In the genomic region with DNA sequence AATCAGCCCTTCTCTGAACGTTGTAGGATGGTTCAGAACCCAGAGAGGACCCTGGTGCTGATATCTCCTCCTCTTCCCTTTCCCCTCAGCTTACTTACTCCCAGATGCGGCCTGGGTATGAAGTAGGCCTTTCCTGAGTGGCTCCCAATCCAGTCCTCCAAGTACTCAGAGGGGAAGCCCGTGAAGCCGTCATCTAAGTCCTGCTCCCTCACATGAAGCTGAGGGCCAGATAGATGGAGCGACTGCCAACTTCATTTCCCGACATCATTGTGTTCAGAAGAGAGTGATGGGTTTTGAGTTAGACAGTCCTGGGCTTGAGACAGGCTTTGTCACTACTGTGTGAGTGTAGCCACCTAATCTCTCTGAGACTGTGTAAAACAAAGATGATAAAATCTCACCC, we compare ENCODE assay signal across 9 cellular contexts. TPM values are rescaled to one million over a fixed set of nuclear protein-coding genes. Genes with fewer than 3 reads are reported as not detected.
A peak's percentile ranks its signal among the peaks of the same experiment; 100 is the strongest.
DNase-seq lines count a peak whose midpoint lies in the region; ATAC-seq, FAIRE-seq and TF ChIP-seq lines count a peak whose summit lies in the region.
"Had no signal": no experiment of that assay in that cellular context is flagged by ENCODE, and none has a peak within 500 bp of the region (broad histone marks: within the 10 kb centered on the region; RNA-seq: fewer than 3 reads in every experiment).

No MANE protein-coding gene starts in this region.

- H3K79me2 ChIP-seq in PC-3 (ENCODE audit: low read length), result peaks cover 17% of the 10 kb centered on the region

- BruUV-seq in Caco-2 (replicated peaks; lab: Mats Ljungman, UMichigan) (no TSS peak), PC-3 (replicated peaks; lab: Mats Ljungman, UMichigan) (no TSS peak)

- POLR2A ChIA-PET in Caco-2 (lab: Charles Lee) (interaction anchor here (1.7 kb wide), 1 partner anchor 84 kb away, joined by 6 read pairs; no protein-coding TSS in a partner anchor), PC-3 (lab: Charles Lee; ENCODE audit: unreplicated experiment) (interaction anchor here (1.3 kb wide), 1 partner anchor 15 kb away, joined by 5 read pairs; no protein-coding TSS in a partner anchor)

- intact Hi-C loops in Caco-2 (cut with micrococcal nuclease; ENCODE audit: unreplicated experiment), result loop anchor here (1.0 to 5.0 kb wide), 7 partner anchors 25 to 424 kb away; a partner anchor contains a TSS
- intact Hi-C loops in PC-3 (cut with micrococcal nuclease), result loop anchor here (2.0 to 5.0 kb wide), 5 partner anchors 15 to 195 kb away; a partner anchor contains a TSS
- intact Hi-C loops in prostate gland (cut with DNase I), result loop anchor here (10.0 kb wide), 3 partner anchors 63 to 427 kb away; no protein-coding TSS in a partner anchor

- no peaks in the 10 kb centered on the region for H3K9me3 Mint-ChIP-seq in Caco-2 (ENCODE audit: unreplicated experiment)

- H3F3A ChIP-seq in PC-3 (ENCODE audit: low read length, unreplicated experiment), result no peaks in the 10 kb centered on the region

- peak overlapping the region; percentile 95 for H3K27ac Mint-ChIP-seq in Caco-2 (ENCODE audit: unreplicated experiment)

- DNase-seq in Caco-2 (no peak), PC-3 (no peak), prostate gland (ENCODE audit: low spot score) (no peak), SKM-1 treated with dmso at 0.1 percent for 144 hours (lab: John Stamatoyannopoulos, UW; ENCODE audit: unreplicated experiment) (no peak), NCI-H524 (lab: John Stamatoyannopoulos, UW) (no peak), epidermal melanocyte (ENCODE audit: insufficient read length, low spot score) (no peak), urothelium cell line (ENCODE audit: low spot score) (no peak)

- no peaks in the 10 kb centered on the region for H3K27me3 Mint-ChIP-seq in Caco-2 (ENCODE audit: insufficient read depth, unreplicated experiment)

- H3K4me1 Mint-ChIP-seq in Caco-2 (ENCODE audit: low read depth, unreplicated experiment), result peaks cover 28% of the 10 kb centered on the region

- TF ChIP-seq POLR2A in prostate gland (IDR thresholded peaks at IDR 0.05), result no peak

- H3K9ac ChIP-seq in PC-3 (ENCODE audit: low read length), result peak overlapping the region; percentile 29; the same call in 1 of the 2 replicates
- peak overlapping the region; percentile 33 to 97 for H3K9ac ChIP-seq in duodenal mucosa (ENCODE audit: low read depth in 1 of 2, low read length in 2 of 2)

- H2AFZ ChIP-seq in PC-3 (ENCODE audit: low read length), result no peak overlapping the region

- H3K27ac ChIP-seq in PC-3 (ENCODE audit: low read length) (peak overlapping the region; percentile 61), duodenal mucosa (ENCODE audit: low read depth, low read length) (no peak overlapping the region), prostate gland (peak overlapping the region; percentile 87 to 88)

- peak; percentile 16; the same call in 1 of the 2 replicates for ATAC-seq in PC-3

- no peaks in the 10 kb centered on the region for H3K36me3 Mint-ChIP-seq in Caco-2 (ENCODE audit: insufficient read depth, unreplicated experiment)

- H3K36me3 ChIP-seq in Caco-2 (ENCODE audit: control insufficient read depth, insufficient read depth, low read length) (no peaks in the 10 kb centered on the region), PC-3 (ENCODE audit: low read depth, low read length) (no peaks in the 10 kb centered on the region), duodenal mucosa (ENCODE audit: control insufficient read depth in 1 of 2, insufficient read depth in 2 of 2, low read length in 2 of 2) (no peaks in the 10 kb centered on the region), prostate gland (no peaks in the 10 kb centered on the region)

- H3K4me2 ChIP-seq in PC-3 (ENCODE audit: low read length), result peak overlapping the region; percentile 24; the same call in 1 of the 2 replicates

- no peaks in the 10 kb centered on the region for H3K9me3 ChIP-seq in Caco-2
- no peaks in the 10 kb centered on the region for H3K9me3 ChIP-seq in PC-3 (ENCODE audit: low read length)
- H3K9me3 ChIP-seq in duodenal mucosa (ENCODE audit: control insufficient read depth in 1 of 2, low read length in 2 of 2), result no peaks in the 10 kb centered on the region
- no peaks in the 10 kb centered on the region for H3K9me3 ChIP-seq in prostate gland

- no peaks in the 10 kb centered on the region for H4K20me1 ChIP-seq in PC-3 (ENCODE audit: low read length)

- H3K4me3 ChIP-seq in Caco-2 (ENCODE audit: low read depth, low read length) (no peak overlapping the region), PC-3 (ENCODE audit: low read length) (no peak overlapping the region), duodenal mucosa (ENCODE audit: low read depth in 1 of 2, low read length in 2 of 2) (peak overlapping the region; percentile 89 to 90), prostate gland (no peak overlapping the region)

- FAIRE-seq in urothelium cell line (lab: Jason Lieb, UNC), result no peak
- FAIRE-seq: bronchial epithelial cell had no signal

- CTCF ChIA-PET in Caco-2 (lab: Charles Lee), result interaction anchor here (0.6 to 2.2 kb wide), 4 partner anchors 24 to 191 kb away, joined by 4 to 13 read pairs (median 6); no protein-coding TSS in a partner anchor
- CTCF ChIA-PET in PC-3 (lab: Charles Lee), result no interaction called here

- WGBS in prostate gland, result 60% methylated on average over 6 of the region's 6 CpGs

- H3K9me2 ChIP-seq in PC-3 (replicated peaks; ENCODE audit: low read length), result no peaks in the 10 kb centered on the region

- no peaks in the 10 kb centered on the region for H3K27me3 ChIP-seq in Caco-2 (replicated peaks; ENCODE audit: control insufficient read depth, insufficient read depth, low read length)
- no peaks in the 10 kb centered on the region for H3K27me3 ChIP-seq in PC-3 (ENCODE audit: low read length)
- H3K27me3 ChIP-seq in duodenal mucosa (ENCODE audit: control insufficient read depth in 1 of 2, insufficient read depth in 2 of 2, low read length in 2 of 2), result no peaks in the 10 kb centered on the region
- H3K27me3 ChIP-seq in prostate gland (replicated peaks; ENCODE audit: insufficient read depth), result no peaks in the 10 kb centered on the region

- H3K4me3 Mint-ChIP-seq in Caco-2 (ENCODE audit: unreplicated experiment), result peak overlapping the region; percentile 88

- TF ChIP-seq CTCF in Caco-2 (IDR thresholded peaks at IDR 0.05; ENCODE audit: insufficient read depth in 1 of 2, low read depth in 1 of 2, low read length in 1 of 2, severe bottlenecking in 1 of 2, unreplicated experiment in 1 of 2), result no peak
- TF ChIP-seq CTCF in PC-3 (conservative IDR thresholded peaks at IDR 0.05; ENCODE audit: low read depth, low read length), result no peak
- no peak for TF ChIP-seq CTCF in prostate gland (IDR thresholded peaks at IDR 0.05)

- peaks cover 52% of the 10 kb centered on the region for H3K4me1 ChIP-seq in Caco-2
- H3K4me1 ChIP-seq in PC-3 (ENCODE audit: insufficient read depth, low read length), result peaks cover 48% of the 10 kb centered on the region
- peaks cover 36 to 43% of the 10 kb centered on the region in 2 donors for H3K4me1 ChIP-seq in duodenal mucosa (ENCODE audit: control insufficient read depth in 1 of 2, insufficient read depth in 2 of 2, low read length in 2 of 2)
- peaks cover 3% of the 10 kb centered on the region for H3K4me1 ChIP-seq in prostate gland (replicated peaks)

RNA-seq across cellular contexts. Expression of a gene that starts 2.7 kb away (rescaled TPM):
- total RNA-seq in Caco-2 (2022) (4.1 and 4.7 TPM in 2 replicates), PC-3 (2014; rRNA removed) (2.8 and 3.5 TPM in 2 replicates), prostate gland (10 to 100 TPM; 10.7 to 16.1 TPM)

RNA-seq across cellular contexts. Expression of a gene that starts 25.0 kb away (rescaled TPM):
- total RNA-seq in Caco-2 (2022), result 121 and 138 TPM in 2 replicates
- 58.9 and 59.0 TPM in 2 replicates for total RNA-seq in PC-3 (2014; rRNA removed)
- total RNA-seq in prostate gland, result 10 to 100 TPM; 44.6 to 74.8 TPM

Comparison
In these comparisons a context has a peak if more than half of its experiments do, and no peak if none do; other contexts are left out.
1. H3K4me3 ChIP-seq: peak in duodenal mucosa (2 of 2); none in Caco-2 (single experiment), PC-3 (single experiment) and prostate gland (0 of 2).